ENCODE assay signal across 8 cellular contexts in the genomic region with DNA sequence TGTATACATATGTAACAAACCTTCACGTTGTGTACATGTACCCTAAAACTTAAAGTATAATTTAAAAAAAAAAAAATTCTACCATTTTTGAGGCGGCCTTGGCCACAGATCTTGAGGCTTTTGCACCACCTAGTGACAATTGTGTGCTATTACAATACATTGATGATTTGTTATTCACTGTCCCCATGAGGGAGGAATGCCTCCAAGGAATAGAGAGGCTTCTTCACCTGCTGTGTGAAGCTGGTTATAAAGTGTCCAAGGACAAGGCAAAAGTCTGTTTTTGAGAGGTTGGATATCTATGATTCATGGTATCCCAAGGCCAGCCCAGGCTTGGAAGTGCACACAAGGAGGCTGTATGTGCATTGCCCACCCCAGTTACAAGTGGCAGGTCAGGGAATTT. TPM values are rescaled to one million over a fixed set of nuclear protein-coding genes. Genes with fewer than 3 reads are reported as not detected.
DNase-seq lines count a peak whose midpoint lies in the region; ATAC-seq and TF ChIP-seq lines count a peak whose summit lies in the region.

No MANE protein-coding gene starts in this region.

- no peak for TF ChIP-seq EP300 in transverse colon (IDR thresholded peaks at IDR 0.05; ENCODE audit: low read depth)

- ATAC-seq in GM21423 (IDR thresholded peaks at IDR 0.05; ENCODE audit: unreplicated experiment) (no peak), HG03139 (IDR thresholded peaks at IDR 0.05; ENCODE audit: unreplicated experiment) (no peak)

- no peak overlapping the region for H3K27ac ChIP-seq in transverse colon

- H3K27me3 ChIP-seq in transverse colon, result peaks cover 6% of the 10 kb centered on the region

- no peaks in the 10 kb centered on the region for H3K4me1 ChIP-seq in transverse colon

- in situ Hi-C loops in transverse colon (cut with MboI; ENCODE audit: low pct_ligation_motif_present in 1 of 4, low pct_unique_long_range_greater_than_20kb in 1 of 4, low sequenced_read_pairs in 3 of 4), result loop anchor here in 3 of 4 donors (25.0 kb wide), 1 partner anchor 300 kb away; the partner anchor contains the start of gene CHRM1 (in 3 of the 3)

- no peak for TF ChIP-seq POLR2A in transverse colon (IDR thresholded peaks at IDR 0.05)

- H3K9me3 ChIP-seq in transverse colon, result no peaks in the 10 kb centered on the region

- 3 to 6% methylated on average over 2 of the region's 2 CpGs for WGBS in transverse colon (ENCODE audit: low coverage in 1 of 2), 2 donors

- intact Hi-C loops in transverse colon (cut with DNase I; ENCODE audit: low total_unique reads), result no loop called here

- H3K4me3 ChIP-seq in AG09309 (ENCODE audit: control insufficient read depth, low read depth, low read length), result no peak overlapping the region
- no peak overlapping the region for H3K4me3 ChIP-seq in fibroblast of the aortic adventitia (ENCODE audit: low read depth, low read length)
- no peak overlapping the region for H3K4me3 ChIP-seq in transverse colon

- DNase-seq in AG09309 (ENCODE audit: low read depth) (no peak), GM10266 (ENCODE audit: extremely low spot score) (peak; percentile 24), RPMI8226 (peak; percentile 43), fibroblast of the aortic adventitia (ENCODE audit: low read depth) (peak; percentile 30), transverse colon (no peak), dedifferentiated amniotic fluid mesenchymal stem cell (ENCODE audit: extremely low spot score) (no peak)

- TF ChIP-seq CTCF in AG09309 (IDR thresholded peaks at IDR 0.05; ENCODE audit: control insufficient read depth, insufficient read depth, low read depth, low read length, missing control alignments) (peak; percentile 41), GM10266 (IDR thresholded peaks at IDR 0.05; ENCODE audit: control insufficient read depth, insufficient read depth, low read depth, missing control alignments) (peak; percentile 42), fibroblast of the aortic adventitia (IDR thresholded peaks at IDR 0.05; ENCODE audit: insufficient read depth, low read length) (peak; percentile 55), transverse colon (IDR thresholded peaks at IDR 0.05) (peak; percentile 26 to 57 (median 43))

- no peaks in the 10 kb centered on the region for H3K36me3 ChIP-seq in transverse colon

RNA-seq across cellular contexts. Expression of gene SLC22A25, which starts 30.7 kb away (rescaled TPM):
- total RNA-seq in fibroblast of the aortic adventitia (ENCODE audit: low replicate concordance) (not detected in 2 replicates), transverse colon (not detected)

Comparison
In these comparisons a context has a peak if more than half of its experiments do, and no peak if none do; other contexts are left out.
1. DNase-seq: peak in GM10266 (single experiment), RPMI8226 (single experiment) and fibroblast of the aortic adventitia (single experiment); none in AG09309 (single experiment), transverse colon (single experiment) and dedifferentiated amniotic fluid mesenchymal stem cell (single experiment).
2. Peak in every context shown above with its lines, with median percentiles within 50 percentile points of each other: CTCF ChIP-seq.